ENCODE assay signal across 24 cellular contexts in genomic region chr6:3523966-3524365, GRCh38.
"Had no signal": no experiment of that assay in that cellular context is flagged by ENCODE, and none has a peak within 500 bp of the region (broad histone marks: within the 10 kb centered on the region; RNA-seq: fewer than 3 reads in every experiment).

No MANE protein-coding gene starts in this region.

- DNase-seq: activated naive CD4-positive, alpha-beta T cell; activated T-cell treated with anti-CD3 and anti-CD28 coated beads, Interleukin-2, amount 50 U/mL, for 24 hours; adrenal gland; hippocampal formation; kidney glomerular epithelial cell; left lung; natural killer cell; pancreas; right cardiac atrium; stimulated activated CD4-positive, alpha-beta T cell treated with anti-CD3 and anti-CD28 coated beads, Interleukin-2, amount 100 ng/mL, for 24 hours; stimulated activated naive CD8-positive, alpha-beta T cell treated with anti-CD3 and anti-CD28 coated beads, Interleukin-15, amount 100 ng/mL, for 72 hours; T-helper 9 cell; tibial artery had no signal

- H3K4me3 Mint-ChIP-seq: activated naive CD8-positive, alpha-beta T cell; activated T-cell treated with anti-CD3 and anti-CD28 coated beads, Interleukin-2, amount 50 U/mL, for 24 hours; mesothelial cell of epicardium; natural killer cell; stimulated activated effector memory CD8-positive, alpha-beta T cell treated with anti-CD3 and anti-CD28 coated beads, Interleukin-12 subunit alpha, Interleukin-12 subunit beta, amount 100 ng/mL, for 72 hours; stimulated activated naive CD8-positive, alpha-beta T cell treated with anti-CD3 and anti-CD28 coated beads, Interleukin-15, amount 100 ng/mL, for 72 hours; WTC11 had no signal

- H3K27me3 ChIP-seq: adrenal gland, ascending aorta, esophagus muscularis mucosa, pancreas, tibial artery had no signal

- H3K9me3 ChIP-seq: adrenal gland, ascending aorta, left lung, neutrophil, pancreas, tibial artery had no signal

- ATAC-seq: left lung; natural killer cell; pancreas; stimulated activated effector memory CD8-positive, alpha-beta T cell treated with anti-CD3 and anti-CD28 coated beads, Interleukin-12 subunit alpha, Interleukin-12 subunit beta, amount 100 ng/mL, for 72 hours; stimulated activated naive CD8-positive, alpha-beta T cell treated with anti-CD3 and anti-CD28 coated beads, Interleukin-15, amount 100 ng/mL, for 72 hours; WTC11 had no signal

- H3K9me3 Mint-ChIP-seq: activated T-cell treated with anti-CD3 and anti-CD28 coated beads, Interleukin-2, amount 50 U/mL, for 24 hours; activated T-helper 2 cell treated with anti-CD3 and anti-CD28 coated beads, Interferon-gamma antibody, Interleukin-2, Interleukin-4, amounts not matched to agents 10 μg/mL and 5 μg/mL and 100 μg/mL, durations not matched to agents 14 hours and 24 hours and 36 hours; mesothelial cell of epicardium; natural killer cell; stimulated activated effector memory CD8-positive, alpha-beta T cell treated with anti-CD3 and anti-CD28 coated beads, Interleukin-12 subunit alpha, Interleukin-12 subunit beta, amount 100 ng/mL, for 72 hours; stimulated activated naive CD8-positive, alpha-beta T cell treated with anti-CD3 and anti-CD28 coated beads, Interleukin-15, amount 100 ng/mL, for 72 hours had no signal

- H3K27ac Mint-ChIP-seq: activated naive CD8-positive, alpha-beta T cell; activated T-cell treated with anti-CD3 and anti-CD28 coated beads, Interleukin-2, amount 50 U/mL, for 24 hours; activated T-helper 2 cell treated with anti-CD3 and anti-CD28 coated beads, Interferon-gamma antibody, Interleukin-2, Interleukin-4, amounts not matched to agents 10 μg/mL and 5 μg/mL and 100 μg/mL, durations not matched to agents 14 hours and 24 hours and 36 hours; mesothelial cell of epicardium; natural killer cell; stimulated activated effector memory CD8-positive, alpha-beta T cell treated with anti-CD3 and anti-CD28 coated beads, Interleukin-12 subunit alpha, Interleukin-12 subunit beta, amount 100 ng/mL, for 72 hours; stimulated activated naive CD8-positive, alpha-beta T cell treated with anti-CD3 and anti-CD28 coated beads, Interleukin-15, amount 100 ng/mL, for 72 hours; WTC11 had no signal

- H3K36me3 ChIP-seq: adrenal gland, ascending aorta, esophagus muscularis mucosa, left lung, neutrophil, pancreas, tibial artery had no signal

- H3K36me3 Mint-ChIP-seq: activated naive CD8-positive, alpha-beta T cell; mesothelial cell of epicardium; natural killer cell; stimulated activated effector memory CD8-positive, alpha-beta T cell treated with anti-CD3 and anti-CD28 coated beads, Interleukin-12 subunit alpha, Interleukin-12 subunit beta, amount 100 ng/mL, for 72 hours; WTC11 had no signal

- H3K27ac ChIP-seq: adrenal gland, ascending aorta, coronary artery, esophagus muscularis mucosa, left lung, neutrophil, pancreas, skin epidermis had no signal

- H3K4me1 ChIP-seq: adrenal gland, left lung, pancreas had no signal

- H3K4me3 ChIP-seq: adrenal gland, ascending aorta, coronary artery, esophagus muscularis mucosa, left lung, lung, pancreas, skin epidermis, tibial artery had no signal

- H3K4me1 Mint-ChIP-seq: natural killer cell; stimulated activated effector memory CD8-positive, alpha-beta T cell treated with anti-CD3 and anti-CD28 coated beads, Interleukin-12 subunit alpha, Interleukin-12 subunit beta, amount 100 ng/mL, for 72 hours; stimulated activated naive CD8-positive, alpha-beta T cell treated with anti-CD3 and anti-CD28 coated beads, Interleukin-15, amount 100 ng/mL, for 72 hours had no signal
